Comparison of ENCODE assay signal across 15 cellular contexts in the genomic region with DNA sequence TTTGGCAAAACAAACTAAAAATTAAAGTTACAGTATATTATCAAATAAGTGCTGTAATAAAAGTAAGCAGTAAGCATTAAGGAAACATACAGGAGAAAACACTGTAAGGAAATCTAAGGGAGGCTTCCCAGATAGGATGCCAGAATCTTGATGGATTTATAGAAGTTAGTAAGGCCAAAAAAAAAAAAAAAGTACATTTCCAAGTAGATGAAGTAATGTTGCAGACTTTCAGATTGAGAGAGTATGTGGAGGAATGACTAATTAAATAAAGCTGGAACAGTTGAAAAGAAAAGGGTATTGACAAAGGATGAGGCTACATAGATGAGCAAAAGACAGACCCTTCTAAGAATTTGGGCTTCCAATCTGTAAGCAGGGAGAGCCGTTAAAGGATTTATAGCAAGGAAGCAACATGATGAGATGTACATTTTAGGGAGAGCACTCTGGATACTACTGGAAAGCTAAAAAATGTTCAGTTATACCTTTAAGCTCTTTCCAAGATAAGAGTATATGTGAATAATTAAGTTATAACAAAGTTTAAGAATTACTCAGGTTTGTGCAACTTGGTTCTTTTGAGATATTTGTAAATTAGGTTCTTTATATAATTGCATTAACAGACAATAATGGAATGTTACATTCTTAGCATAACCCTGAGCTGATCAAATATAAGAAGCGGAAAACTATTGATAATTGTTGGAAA.
DNase-seq lines count a peak whose midpoint lies in the region; ATAC-seq lines count a peak whose summit lies in the region.
"Had no signal": no experiment of that assay in that cellular context is flagged by ENCODE, and none has a peak within 500 bp of the region (broad histone marks: within the 10 kb centered on the region; RNA-seq: fewer than 3 reads in every experiment).

No MANE protein-coding gene starts in this region.

- peak in 1 of 2 donors; percentile 50 for ATAC-seq in activated naive CD4-positive, alpha-beta T cell treated with anti-CD3 and anti-CD28 coated beads, Interleukin-2, amount 50 U/mL, for 72 hours
- ATAC-seq in GM18502 (IDR thresholded peaks at IDR 0.05; ENCODE audit: poor library complexity, unreplicated experiment) = no peak
- ATAC-seq in GM18511 (IDR thresholded peaks at IDR 0.05; ENCODE audit: unreplicated experiment) = no peak
- no peak for ATAC-seq in GM18517 (IDR thresholded peaks at IDR 0.05; ENCODE audit: unreplicated experiment)

- H3K9me3 Mint-ChIP-seq in activated naive CD4-positive, alpha-beta T cell treated with anti-CD3 and anti-CD28 coated beads, Interleukin-2, amount 50 U/mL, for 72 hours = no peaks in the 10 kb centered on the region
- H3K9me3 Mint-ChIP-seq: IgD-negative memory B cell, type B pancreatic cell had no signal

- H3K27ac Mint-ChIP-seq in activated naive CD4-positive, alpha-beta T cell treated with anti-CD3 and anti-CD28 coated beads, Interleukin-2, amount 50 U/mL, for 72 hours = peak overlapping the region; percentile 2 to 12
- H3K27ac Mint-ChIP-seq: IgD-negative memory B cell, type B pancreatic cell had no signal

- DNase-seq in AG08395 (ENCODE audit: low spot score) = peak; percentile 19
- peak; percentile 32 for DNase-seq in EH (ENCODE audit: low read depth)
- DNase-seq in activated naive CD4-positive, alpha-beta T cell treated with anti-CD3 and anti-CD28 coated beads, Interleukin-2, amount 50 U/mL, for 72 hours (ENCODE audit: low spot score in 2 of 2) = no peak
- DNase-seq in fibroblast of the conjunctiva (ENCODE audit: low read depth) = peak; percentile 0
- DNase-seq in D341Med (ENCODE audit: low spot score) = no peak
- DNase-seq: DMS53; mesenchymal stem cell; NCI-H1092 treated with DMSO at 0.1 percent for 48 hours; NCI-H2171; stimulated activated CD4-positive, alpha-beta T cell treated with anti-CD3 and anti-CD28 coated beads, Interleukin-4, amount 100 ng/mL, for 24 hours had no signal

- H3K36me3 Mint-ChIP-seq in activated naive CD4-positive, alpha-beta T cell treated with anti-CD3 and anti-CD28 coated beads, Interleukin-2, amount 50 U/mL, for 72 hours = peaks cover 5 to 10% of the 10 kb centered on the region in 2 donors

Comparison
In these comparisons a context has a peak if more than half of its experiments do, and no peak if none do; other contexts are left out.
1. DNase-seq: peak in AG08395 (single experiment), EH (single experiment) and fibroblast of the conjunctiva (single experiment); none in activated naive CD4-positive, alpha-beta T cell treated with anti-CD3 and anti-CD28 coated beads, Interleukin-2, amount 50 U/mL, for 72 hours (0 of 2) and D341Med (single experiment).